8 cellular contexts compared by ENCODE assay signal in genomic region chr1:215568287-215568692, GRCh38. TPM values are rescaled to one million over a fixed set of nuclear protein-coding genes. Genes with fewer than 3 reads are reported as not detected.
DNase-seq lines count a peak whose midpoint lies in the region; ATAC-seq and TF ChIP-seq lines count a peak whose summit lies in the region.

No MANE protein-coding gene starts in this region.

- no peak for TF ChIP-seq CTCF in ascending aorta (IDR thresholded peaks at IDR 0.05)

- H3K4me3 ChIP-seq in Jurkat, Clone E6-1 (ENCODE audit: low read length): peak overlapping the region; percentile 74
- peak overlapping the region; percentile 93 to 98 for H3K4me3 ChIP-seq in ascending aorta
- peak overlapping the region; percentile 77 for H3K4me3 ChIP-seq in rectal smooth muscle tissue (ENCODE audit: low read length)

- ATAC-seq in HG03460 (IDR thresholded peaks at IDR 0.05; ENCODE audit: unreplicated experiment) (no peak), HG03457 (IDR thresholded peaks at IDR 0.05; ENCODE audit: unreplicated experiment) (no peak)

- H3K4me1 ChIP-seq in ascending aorta: peaks cover 4 to 16% of the 10 kb centered on the region in 2 donors
- H3K4me1 ChIP-seq in rectal smooth muscle tissue (ENCODE audit: control insufficient read depth, insufficient read depth, low read length): peaks cover 13% of the 10 kb centered on the region

- no peaks in the 10 kb centered on the region for H3K9me3 ChIP-seq in ascending aorta

- H3K27ac ChIP-seq in ascending aorta: peak overlapping the region; percentile 86 to 97
- peak overlapping the region; percentile 98 for H3K27ac ChIP-seq in rectal smooth muscle tissue (ENCODE audit: low read depth, low read length)

- intact Hi-C loops in ascending aorta (cut with DNase I): loop anchor here (5.0 kb wide), 1 partner anchor 39 kb away; no protein-coding TSS in a partner anchor

- peak overlapping the region; percentile 66 for H3K9ac ChIP-seq in rectal smooth muscle tissue (ENCODE audit: low read length)

- H3K36me3 ChIP-seq in ascending aorta (no peaks in the 10 kb centered on the region), rectal smooth muscle tissue (ENCODE audit: control insufficient read depth, insufficient read depth, low read length) (no peaks in the 10 kb centered on the region)

- DNase-seq in NCI-H345 (lab: John Stamatoyannopoulos, UW) (peak; percentile 46), NCI-H345 treated with DMSO at 0.1 percent for 48 hours (lab: John Stamatoyannopoulos, UW; ENCODE audit: unreplicated experiment) (no peak), ascending aorta (ENCODE audit: low spot score in 2 of 2) (no peak), hepatic stellate cell (ENCODE audit: low spot score) (peak; percentile 42)
- no peak for DNase-seq in Jurkat, Clone E6-1 (ENCODE audit: low read depth, low spot score)

- H3K27me3 ChIP-seq in ascending aorta: no peaks in the 10 kb centered on the region
- no peaks in the 10 kb centered on the region for H3K27me3 ChIP-seq in rectal smooth muscle tissue (ENCODE audit: control insufficient read depth, insufficient read depth, low read length)

RNA-seq across cellular contexts. Expression of gene KCTD3, which starts 1.2 kb away (rescaled TPM):
- 15.0 TPM for polyA plus RNA-seq in Jurkat, Clone E6-1 (2012; ENCODE audit: insufficient read depth, insufficient read length)
- 55.8 TPM for total RNA-seq in ascending aorta

Comparison
In these comparisons a context has a peak if more than half of its experiments do, and no peak if none do; other contexts are left out.
1. DNase-seq: peak in NCI-H345 (single experiment) and hepatic stellate cell (single experiment); none in NCI-H345 treated with DMSO at 0.1 percent for 48 hours (single experiment), Jurkat, Clone E6-1 (single experiment) and ascending aorta (0 of 2).
2. Peak in every context shown above with its lines, with median percentiles within 50 percentile points of each other: H3K4me3 ChIP-seq.